ENCODE assay signal across 21 cellular contexts in the genomic region with DNA sequence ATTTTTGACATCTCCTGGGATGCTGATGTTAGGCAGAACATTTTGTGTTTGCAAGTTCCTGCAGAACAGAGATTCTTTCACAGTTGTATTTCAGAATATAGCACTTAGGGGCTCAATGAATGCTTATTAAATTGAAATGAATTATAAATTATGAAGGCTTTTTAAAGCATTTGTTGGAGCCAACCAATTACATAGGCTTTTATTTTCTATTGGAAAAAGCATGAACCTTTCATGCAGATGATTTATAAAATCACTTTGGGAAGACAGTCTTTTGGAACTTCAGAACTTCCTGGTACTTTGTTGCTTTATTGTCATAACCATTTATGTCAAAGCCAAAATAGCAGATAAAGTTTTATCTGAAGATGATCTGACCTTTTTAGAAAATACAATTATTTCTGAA.
"Had no signal": no experiment of that assay in that cellular context is flagged by ENCODE, and none has a peak within 500 bp of the region (broad histone marks: within the 10 kb centered on the region; RNA-seq: fewer than 3 reads in every experiment).

No MANE protein-coding gene starts in this region.

- H3K36me3 ChIP-seq: colonic mucosa had no signal

- H3K27me3 ChIP-seq: colonic mucosa, esophagus muscularis mucosa, gastrocnemius medialis, heart right ventricle, left lung had no signal

- H3K27ac ChIP-seq: colonic mucosa, esophagus muscularis mucosa, gastrocnemius medialis, heart right ventricle, left lung, lower lobe of right lung had no signal

- H3K27ac Mint-ChIP-seq: dendritic cell treated with granulocyte-macrophage colony-stimulating factor and Interleukin-4, amounts not matched to agents 40 ng/mL and 50 ng/mL, for 4 days; mesothelial cell of epicardium; naive B cell had no signal

- H3K4me3 ChIP-seq: colonic mucosa, esophagus muscularis mucosa, gastrocnemius medialis, heart right ventricle, left lung, lower lobe of right lung, mucosa of descending colon had no signal

- H3K4me1 ChIP-seq: colonic mucosa, esophagus muscularis mucosa, gastrocnemius medialis, heart right ventricle, left lung, lower lobe of right lung had no signal

- H3K9me3 ChIP-seq: colonic mucosa, esophagus muscularis mucosa, gastrocnemius medialis, heart right ventricle, left lung, lower lobe of right lung, mucosa of descending colon had no signal

- H3K4me1 Mint-ChIP-seq: naive B cell; naive thymus-derived CD8-positive, alpha-beta T cell had no signal

- H3K27me3 Mint-ChIP-seq: dendritic cell treated with granulocyte-macrophage colony-stimulating factor and Interleukin-4, amounts not matched to agents 40 ng/mL and 50 ng/mL, for 4 days; naive B cell; naive thymus-derived CD8-positive, alpha-beta T cell had no signal

- H3K4me3 Mint-ChIP-seq: dendritic cell treated with granulocyte-macrophage colony-stimulating factor and Interleukin-4, amounts not matched to agents 40 ng/mL and 50 ng/mL, for 4 days; mesothelial cell of epicardium; naive B cell; naive thymus-derived CD8-positive, alpha-beta T cell had no signal

- ATAC-seq: gastrocnemius medialis; heart right ventricle; left cardiac atrium; left lung; left ventricle myocardium superior; lower lobe of right lung; mucosa of descending colon; naive thymus-derived CD8-positive, alpha-beta T cell had no signal

- DNase-seq: colonic mucosa; cortex of kidney; effector CD4-positive, alpha-beta T cell; effector memory CD4-positive, alpha-beta T cell; foreskin melanocyte; gastrocnemius medialis; glutamatergic neuron; head of caudate nucleus; heart right ventricle; hippocampal formation; left cardiac atrium; left lung; left ventricle myocardium superior; lower lobe of right lung; mesenchymal stem cell; mucosa of descending colon; naive B cell; naive thymus-derived CD8-positive, alpha-beta T cell had no signal
